Comparison of ENCODE assay signal across 23 cellular contexts in genomic region chr6:45667265-45667664, GRCh38.
A peak's percentile ranks its signal among the peaks of the same experiment; 100 is the strongest.
DNase-seq lines count a peak whose midpoint lies in the region; ATAC-seq lines count a peak whose summit lies in the region.
"Had no signal": no experiment of that assay in that cellular context is flagged by ENCODE, and none has a peak within 500 bp of the region (broad histone marks: within the 10 kb centered on the region; RNA-seq: fewer than 3 reads in every experiment).

No MANE protein-coding gene starts in this region.

- ATAC-seq in esophagus mucosa (peak; percentile 22), HG03095 (IDR thresholded peaks at IDR 0.05; ENCODE audit: unreplicated experiment) (no peak)
- ATAC-seq: activated naive CD4-positive, alpha-beta T cell treated with anti-CD3 and anti-CD28 coated beads, Interleukin-2, amount 50 U/mL, for 72 hours; effector memory CD8-positive, alpha-beta T cell; foreskin keratinocyte; heart left ventricle had no signal

- DNase-seq in NCI-H2227 (lab: John Stamatoyannopoulos, UW; ENCODE audit: unreplicated experiment): peak; percentile 22
- DNase-seq in NCI-H2227 treated with DMSO at 0.1 percent for 48 hours (lab: John Stamatoyannopoulos, UW): no peak
- DNase-seq in NCI-H526 (lab: John Stamatoyannopoulos, UW): peak; percentile 80 to 88
- peak; percentile 54 for DNase-seq in retina
- no peak for DNase-seq in effector CD4-positive, alpha-beta T cell
- DNase-seq in MV-4-11 (lab: John Stamatoyannopoulos, UW): no peak
- DNase-seq: activated CD4-positive, alpha-beta memory T cell treated with anti-CD3 and anti-CD28 coated beads, Interleukin-2, amount 10 ng/mL, durations not matched to agents 7 days and 5 days; activated CD4-positive, alpha-beta T cell treated with anti-CD3 and anti-CD28 coated beads for 1 hour; activated CD8-positive, alpha-beta memory T cell treated with anti-CD3 and anti-CD28 coated beads, Interleukin-2, amount 50 U/mL, for 48 hours; DMS79; effector memory CD8-positive, alpha-beta T cell; foreskin keratinocyte; heart left ventricle; mammary epithelial cell; NCI-H1436; NCI-H2081 treated with DMSO at 0.1 percent for 48 hours; NCI-H510A treated with DMSO at 0.1 percent for 48 hours; SJCRH30; stimulated activated CD4-positive, alpha-beta T cell treated with anti-CD3 and anti-CD28 coated beads, Interleukin-15, amount 100 ng/mL, for 24 hours; uterus had no signal

Comparison
In these comparisons a context has a peak if more than half of its experiments do, and no peak if none do; other contexts are left out.
1. DNase-seq: peak in NCI-H2227 (single experiment), NCI-H526 (2 of 2) and retina (single experiment); none in NCI-H2227 treated with DMSO at 0.1 percent for 48 hours (single experiment), effector CD4-positive, alpha-beta T cell (single experiment) and MV-4-11 (single experiment).